Comparison of ENCODE assay signal across 8 cellular contexts in genomic region chr10:79102056-79102874, GRCh38. TPM values are rescaled to one million over a fixed set of nuclear protein-coding genes. Genes with fewer than 3 reads are reported as not detected.
A peak's percentile ranks its signal among the peaks of the same experiment; 100 is the strongest.
DNase-seq lines count a peak whose midpoint lies in the region; ATAC-seq and TF ChIP-seq lines count a peak whose summit lies in the region.

No MANE protein-coding gene starts in this region.

- H3K4me1 ChIP-seq in stomach = peaks cover 90 to 100% (median 99%) of the 10 kb centered on the region in 4 donors

- no peaks in the 10 kb centered on the region for H3K9me3 ChIP-seq in stomach

- no peaks in the 10 kb centered on the region for H3K27me3 ChIP-seq in kidney epithelial cell (ENCODE audit: control insufficient read depth, insufficient read depth, low read length)
- no peaks in the 10 kb centered on the region for H3K27me3 ChIP-seq in stomach

- TF ChIP-seq EP300 in Ishikawa (IDR thresholded peaks at IDR 0.05; ENCODE audit: borderline replicate concordance) (no peak), stomach (IDR thresholded peaks at IDR 0.05) (no peak)

- in situ Hi-C loops in astrocyte of the spinal cord (cut with HindIII; ENCODE audit: low sequenced_read_pairs) = no loop called here

- intact Hi-C loops in stomach (cut with DNase I; ENCODE audit: low total_unique reads) = no loop called here

- TF ChIP-seq RAD21 in Ishikawa (IDR thresholded peaks at IDR 0.05; ENCODE audit: low read depth) = peak; percentile 6; the same call in 1 of the 2 replicates

- TF ChIP-seq CTCF in astrocyte of the spinal cord (IDR thresholded peaks at IDR 0.05; ENCODE audit: low read depth, low read length) (no peak), kidney epithelial cell (IDR thresholded peaks at IDR 0.05; ENCODE audit: insufficient read depth, low read length, poor library complexity, severe bottlenecking) (peak; percentile 27), stomach (IDR thresholded peaks at IDR 0.05) (no peak)

- ATAC-seq in HG03342 (IDR thresholded peaks at IDR 0.05; ENCODE audit: unreplicated experiment) (no peak), GM21367 (IDR thresholded peaks at IDR 0.05; ENCODE audit: unreplicated experiment) (no peak), HG03442 (IDR thresholded peaks at IDR 0.05; ENCODE audit: unreplicated experiment) (no peak), HG02973 (IDR thresholded peaks at IDR 0.05; ENCODE audit: unreplicated experiment) (no peak)

- TF ChIP-seq POLR2A in stomach (IDR thresholded peaks at IDR 0.05) = no peak

- WGBS in stomach, 5 donors = 18 to 30% (median 25%) methylated on average over 11 to 16 of the region's 16 CpGs

- peak overlapping the region; percentile 56 to 83 (median 78) for H3K27ac ChIP-seq in stomach

- H3K4me3 ChIP-seq in astrocyte of the spinal cord (ENCODE audit: low read depth, low read length) = no peak overlapping the region
- no peak overlapping the region for H3K4me3 ChIP-seq in kidney epithelial cell (ENCODE audit: low read depth, low read length)
- H3K4me3 ChIP-seq in stomach = no peak overlapping the region

- H3K36me3 ChIP-seq in kidney epithelial cell (ENCODE audit: control insufficient read depth, insufficient read depth, low read length) (no peaks in the 10 kb centered on the region), stomach (peaks cover 0 to 8% (median 0%) of the 10 kb centered on the region in 4 donors)

- peak; percentile 43 for DNase-seq in astrocyte of the spinal cord (ENCODE audit: low read depth, low spot score)
- no peak for DNase-seq in kidney epithelial cell (ENCODE audit: low read depth)
- peak; percentile 65 for DNase-seq in stomach

TF ChIP-seq in Ishikawa, 13 proteins besides CTCF, POLR2A, EP300 and RAD21:
- TF ChIP-seq MAX (IDR thresholded peaks at IDR 0.05) = no peak
- 0 out of 2 replicates have a peak, but pooled peaks have one; percentile 37 for TF ChIP-seq EGR1 (IDR thresholded peaks at IDR 0.05)
- TF ChIP-seq TEAD4 (IDR thresholded peaks at IDR 0.05) = no peak

RNA-seq across cellular contexts. Expression of gene ZMIZ1, which starts 33.5 kb away (rescaled TPM):
- 57.5 and 73.9 TPM in 2 replicates for total RNA-seq in kidney epithelial cell
- 100 to 1,000 TPM in 1 of 5 donors, 10 to 100 TPM in 4; 25.9 to 103 (median 67.7) TPM for total RNA-seq in stomach
- 10 to 100 TPM; 17.7 to 20.2 (median 18.2) TPM for polyA plus RNA-seq in stomach
